ENCODE assay signal across 17 cellular contexts in genomic region chr10:35998036-35998435, GRCh38.
"Had no signal": no experiment of that assay in that cellular context is flagged by ENCODE, and none has a peak within 500 bp of the region (broad histone marks: within the 10 kb centered on the region; RNA-seq: fewer than 3 reads in every experiment).

No MANE protein-coding gene starts in this region.

- DNase-seq: activated CD4-positive, alpha-beta memory T cell treated with anti-CD3 and anti-CD28 coated beads, Interleukin-2, amount 10 ng/mL, durations not matched to agents 7 days and 5 days; activated CD4-positive, alpha-beta T cell treated with anti-CD3 and anti-CD28 coated beads, Interleukin-2, amount 10 ng/mL, durations not matched to agents 24 days and 14 days; activated gamma-delta T cell; activated naive CD4-positive, alpha-beta T cell treated with anti-CD3 and anti-CD28 coated beads, Interleukin-2, amount 50 U/mL, for 16 hours; activated naive CD8-positive, alpha-beta T cell treated with anti-CD3 and anti-CD28 coated beads, Interleukin-2, amount 50 U/mL, for 24 hours; anterior cingulate cortex; body of pancreas; effector memory CD4-positive, alpha-beta T cell; foreskin keratinocyte; naive thymus-derived CD4-positive, alpha-beta T cell; occipital lobe; posterior cingulate gyrus; right lobe of liver; small intestine; stimulated activated CD4-positive, alpha-beta T cell treated with anti-CD3 and anti-CD28 coated beads, Interleukin-2, amount 100 ng/mL, for 24 hours; stimulated activated naive CD8-positive, alpha-beta T cell treated with anti-CD3 and anti-CD28 coated beads, Interleukin-15, amount 100 ng/mL, for 72 hours; transverse colon had no signal
